Comparison of ENCODE assay signal across 18 cellular contexts in the genomic region with DNA sequence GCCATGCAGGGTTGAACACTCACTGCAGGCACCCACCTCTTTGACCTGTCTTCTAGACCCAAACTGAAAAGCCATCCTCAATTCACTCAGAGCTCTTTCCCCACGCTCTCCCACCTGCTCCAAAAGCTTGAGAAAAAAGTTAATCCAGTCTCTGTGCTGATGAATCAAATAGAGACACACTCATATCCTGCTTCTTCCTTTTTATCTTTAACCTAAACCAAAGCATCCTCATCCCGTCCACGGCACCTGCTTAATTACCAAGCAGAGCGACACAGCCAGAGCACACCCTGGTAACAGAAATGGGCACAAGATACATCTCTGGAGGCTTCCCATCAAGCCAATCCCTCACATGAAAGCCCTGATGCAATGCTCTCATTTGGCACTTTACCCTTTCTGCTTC.
"Had no signal": no experiment of that assay in that cellular context is flagged by ENCODE, and none has a peak within 500 bp of the region (broad histone marks: within the 10 kb centered on the region; RNA-seq: fewer than 3 reads in every experiment).

No MANE protein-coding gene starts in this region.

- DNase-seq: activated gamma-delta T cell treated with Interleukin-2 at 50 U/mL for 16 hours; activated T-cell treated with anti-CD3 and anti-CD28 coated beads, Interleukin-2, amount 50 U/mL, for 48 hours; colonic mucosa; endodermal cell; foreskin keratinocyte; hypothalamus; lower lobe of right lung; right lobe of liver; small intestine; stimulated activated CD4-positive, alpha-beta T cell treated with anti-CD3 and anti-CD28 coated beads, Interleukin-15, amount 100 ng/mL, for 24 hours; stimulated activated CD4-positive, alpha-beta T cell treated with anti-CD3 and anti-CD28 coated beads, Interleukin-2, amount 100 ng/mL, for 48 hours had no signal

- H3K4me3 Mint-ChIP-seq: central memory CD8-positive, alpha-beta T cell; endodermal cell; natural killer cell treated with Interleukin-12 subunit alpha and Interleukin-12 subunit beta and Interleukin-15 and Interleukin-18, amount 100 ng/mL, for 72 hours had no signal

- H3K9me3 ChIP-seq: ascending aorta, colonic mucosa, lower lobe of right lung, neutrophil, right lobe of liver had no signal

- H2AFZ ChIP-seq: parathyroid adenoma had no signal

- H3K36me3 Mint-ChIP-seq: natural killer cell treated with Interleukin-12 subunit alpha and Interleukin-12 subunit beta and Interleukin-15 and Interleukin-18, amount 100 ng/mL, for 72 hours had no signal

- H3K4me1 ChIP-seq: ascending aorta, colonic mucosa, foreskin keratinocyte, lower lobe of right lung, parathyroid adenoma, right lobe of liver had no signal

- H3K36me3 ChIP-seq: ascending aorta, colonic mucosa, lower lobe of right lung, neutrophil, right lobe of liver had no signal

- H3K27ac ChIP-seq: ascending aorta, colonic mucosa, epithelial cell of prostate, foreskin keratinocyte, lower lobe of right lung, neutrophil, parathyroid adenoma, right lobe of liver had no signal

- H3K27me3 Mint-ChIP-seq: central memory CD8-positive, alpha-beta T cell had no signal

- H3K9me3 Mint-ChIP-seq: central memory CD8-positive, alpha-beta T cell; natural killer cell treated with Interleukin-12 subunit alpha and Interleukin-12 subunit beta and Interleukin-15 and Interleukin-18, amount 100 ng/mL, for 72 hours had no signal

- H3K79me2 ChIP-seq: parathyroid adenoma had no signal

- H3K9ac ChIP-seq: parathyroid adenoma had no signal

- H3K27me3 ChIP-seq: ascending aorta, colonic mucosa, neutrophil, right lobe of liver had no signal

- ATAC-seq: foreskin keratinocyte, lower lobe of right lung had no signal

- H3K27ac Mint-ChIP-seq: endodermal cell; natural killer cell treated with Interleukin-12 subunit alpha and Interleukin-12 subunit beta and Interleukin-15 and Interleukin-18, amount 100 ng/mL, for 72 hours had no signal

- FAIRE-seq: keratinocyte, small intestine had no signal

- H3K4me3 ChIP-seq: ascending aorta, colonic mucosa, lower lobe of right lung, right lobe of liver had no signal
